8 cellular contexts compared by ENCODE assay signal in the genomic region with DNA sequence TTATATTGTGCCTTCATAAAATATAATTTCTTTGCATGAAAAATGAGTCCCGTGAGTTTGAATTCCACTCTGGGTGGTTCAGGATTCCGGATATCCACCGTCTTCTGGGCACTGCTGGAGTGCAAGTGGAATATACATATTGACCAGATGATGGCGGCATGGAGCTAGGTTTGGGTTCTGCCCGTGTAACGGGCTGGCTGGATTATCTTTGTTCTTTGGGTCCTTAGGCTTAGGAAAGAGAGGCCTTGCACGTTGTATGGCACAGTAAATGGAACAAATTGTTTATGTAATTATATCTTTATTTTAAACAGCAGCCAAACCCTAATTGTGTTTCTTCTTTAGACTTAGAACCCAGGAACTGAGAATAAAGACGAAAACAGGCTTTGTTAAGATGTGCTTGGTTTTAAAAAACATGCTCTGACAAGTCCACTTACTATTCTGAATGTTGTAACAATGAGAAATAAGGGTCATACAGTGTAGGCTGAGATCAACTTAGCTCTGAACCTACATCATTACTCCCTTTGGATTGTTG. TPM values are rescaled to one million over a fixed set of nuclear protein-coding genes. Genes with fewer than 3 reads are reported as not detected.
DNase-seq lines count a peak whose midpoint lies in the region; ATAC-seq, FAIRE-seq and TF ChIP-seq lines count a peak whose summit lies in the region.

No MANE protein-coding gene starts in this region.

- H3K9me3 Mint-ChIP-seq in Calu3 (ENCODE audit: low read depth, unreplicated experiment) = no peaks in the 10 kb centered on the region
- no peaks in the 10 kb centered on the region for H3K9me3 Mint-ChIP-seq in endothelial cell (ENCODE audit: unreplicated experiment)

- DNase-seq in Calu3 = peak; percentile 75
- peak; percentile 83 for DNase-seq in HTR-8/SVneo (ENCODE audit: insufficient read length, low spot score)
- DNase-seq in NOMO-1 treated with DMSO at 0.1 percent for 48 hours (lab: John Stamatoyannopoulos, UW; ENCODE audit: unreplicated experiment) = peak; percentile 63
- DNase-seq in activated CD8-positive, alpha-beta memory T cell treated with anti-CD3 and anti-CD28 coated beads for 48 hours (ENCODE audit: low read depth in 2 of 3, low spot score in 2 of 3) = peak in 2 of 3 experiments; percentile 4 to 34
- peak; percentile 73 for DNase-seq in endothelial cell (ENCODE audit: low spot score)
- peak; percentile 77 for DNase-seq in mucosa of gallbladder (ENCODE audit: low spot score)
- peak; percentile 52 for DNase-seq in stimulated activated naive CD8-positive, alpha-beta T cell treated with anti-CD3 and anti-CD28 coated beads, Interleukin-15, Interleukin-2, amounts not matched to agents 100 U/mL and 50 U/mL, for 24 hours

- intact Hi-C loops in Calu3 (cut with micrococcal nuclease; ENCODE audit: unreplicated experiment) = loop anchor here (1.0 to 5.0 kb wide), 3 partner anchors 261 to 651 kb away; no protein-coding TSS in a partner anchor

- peak; percentile 70 for FAIRE-seq in HTR-8/SVneo (lab: Jason Lieb, UNC)

- peaks cover 13% of the 10 kb centered on the region for H3K4me1 Mint-ChIP-seq in Calu3 (ENCODE audit: low read depth, unreplicated experiment)
- H3K4me1 Mint-ChIP-seq in endothelial cell (ENCODE audit: unreplicated experiment) = peaks cover 20% of the 10 kb centered on the region

- H3K27ac Mint-ChIP-seq in Calu3 (ENCODE audit: unreplicated experiment) (no peak overlapping the region), endothelial cell (ENCODE audit: unreplicated experiment) (no peak overlapping the region)

- peak; percentile 94 for ATAC-seq in GM21367 (IDR thresholded peaks at IDR 0.05; ENCODE audit: unreplicated experiment)
- peak; percentile 89 for ATAC-seq in stimulated activated naive CD8-positive, alpha-beta T cell treated with anti-CD3 and anti-CD28 coated beads, Interleukin-15, Interleukin-2, amounts not matched to agents 100 U/mL and 50 U/mL, for 24 hours

- no TSS peak for BruUV-seq in Calu3 (replicated peaks; lab: Mats Ljungman, UMichigan)

- H3K36me3 Mint-ChIP-seq in Calu3 (ENCODE audit: insufficient read depth, unreplicated experiment) = peaks cover 5% of the 10 kb centered on the region
- H3K36me3 Mint-ChIP-seq in endothelial cell (ENCODE audit: low read depth, unreplicated experiment) = peaks cover 4% of the 10 kb centered on the region

- TF ChIP-seq CTCF in Calu3 (IDR thresholded peaks at IDR 0.05; ENCODE audit: unreplicated experiment) (peak; percentile 94), endothelial cell (IDR thresholded peaks at IDR 0.05; ENCODE audit: unreplicated experiment) (peak; percentile 69)

- CTCF ChIA-PET in Calu3 (lab: Charles Lee) = interaction anchor here (0.6 to 1.7 kb wide), 10 partner anchors 14 to 626 kb away, joined by 3 to 25 read pairs (median 4); a partner anchor contains a TSS

- H3K27me3 Mint-ChIP-seq in Calu3 (ENCODE audit: unreplicated experiment) = no peaks in the 10 kb centered on the region
- H3K27me3 Mint-ChIP-seq in endothelial cell (ENCODE audit: unreplicated experiment) = peaks cover 3% of the 10 kb centered on the region

- H3K4me3 Mint-ChIP-seq in Calu3 (ENCODE audit: low read depth, unreplicated experiment) = no peak overlapping the region
- no peak overlapping the region for H3K4me3 Mint-ChIP-seq in endothelial cell (ENCODE audit: unreplicated experiment)

RNA-seq across cellular contexts. Expression of a gene that starts 13.5 kb away (rescaled TPM):
- total RNA-seq in Calu3 (2022) (72.7 and 73.6 TPM in 2 replicates), endothelial cell (ENCODE audit: unreplicated experiment) (46.5 TPM), mucosa of gallbladder (27.1 TPM)

RNA-seq across cellular contexts. Expression of a gene that starts 42.8 kb away (rescaled TPM):
- not detected in 2 replicates for total RNA-seq in Calu3 (2022)
- total RNA-seq in endothelial cell (ENCODE audit: unreplicated experiment) = not detected
- total RNA-seq in mucosa of gallbladder = not detected

Comparison
In these comparisons a context has a peak if more than half of its experiments do, and no peak if none do; other contexts are left out.
1. Peak in every context shown above with its lines: DNase-seq and ATAC-seq.
2. DNase-seq: peak in every context shown above with its lines; median percentile 83 in HTR-8/SVneo; 77 in mucosa of gallbladder; 75 in Calu3; 73 in endothelial cell; 63 in NOMO-1 treated with DMSO at 0.1 percent for 48 hours; 52 in stimulated activated naive CD8-positive, alpha-beta T cell treated with anti-CD3 and anti-CD28 coated beads, Interleukin-15, Interleukin-2, amounts not matched to agents 100 U/mL and 50 U/mL, for 24 hours; 19 in activated CD8-positive, alpha-beta memory T cell treated with anti-CD3 and anti-CD28 coated beads for 48 hours.